Comparison of ENCODE assay signal across 12 cellular contexts in genomic region chr7:144529269-144529926, GRCh38.
A peak's percentile ranks its signal among the peaks of the same experiment; 100 is the strongest.
DNase-seq lines count a peak whose midpoint lies in the region; ATAC-seq and TF ChIP-seq lines count a peak whose summit lies in the region.
"Had no signal": no experiment of that assay in that cellular context is flagged by ENCODE, and none has a peak within 500 bp of the region (broad histone marks: within the 10 kb centered on the region; RNA-seq: fewer than 3 reads in every experiment).

No MANE protein-coding gene starts in this region.

- no peak for DNase-seq in upper lobe of right lung
- DNase-seq in NCI-H446 (lab: John Stamatoyannopoulos, UW): no peak
- DNase-seq in right lobe of liver: no peak
- no peak for DNase-seq in NCI-H82 treated with DMSO at 0.1 percent for 48 hours (lab: John Stamatoyannopoulos, UW; ENCODE audit: unreplicated experiment)
- DNase-seq: NCI-H526, pancreas had no signal

- H3K9me3 ChIP-seq in upper lobe of right lung: no peaks in the 10 kb centered on the region
- no peaks in the 10 kb centered on the region for H3K9me3 ChIP-seq in right lobe of liver
- H3K9me3 ChIP-seq: pancreas had no signal

- no peak overlapping the region for H3K4me3 ChIP-seq in upper lobe of right lung
- H3K4me3 ChIP-seq in right lobe of liver: no peak overlapping the region
- H3K4me3 ChIP-seq: K562, pancreas had no signal

- intact Hi-C loops in upper lobe of right lung (cut with DNase I): no loop called here
- intact Hi-C loops in right lobe of liver (cut with DNase I): no loop called here

- H3K36me3 ChIP-seq in upper lobe of right lung: no peaks in the 10 kb centered on the region
- no peaks in the 10 kb centered on the region for H3K36me3 ChIP-seq in right lobe of liver
- H3K36me3 ChIP-seq: pancreas had no signal

- H3K27ac ChIP-seq in VCaP (peak overlapping the region; percentile 36; the same call in 1 of the 2 replicates), upper lobe of right lung (no peak overlapping the region), right lobe of liver (no peak overlapping the region)
- H3K27ac ChIP-seq: pancreas had no signal

- 55% methylated on average over 3 of the region's 3 CpGs for WGBS in right lobe of liver (ENCODE audit: insufficient coverage, low coverage, low lambda C conversion rate, missing lambda C conversion rate)

- TF ChIP-seq CTCF in VCaP (conservative IDR thresholded peaks at IDR 0.05) (no peak), upper lobe of right lung (IDR thresholded peaks at IDR 0.05) (no peak), right lobe of liver (IDR thresholded peaks at IDR 0.05) (no peak)

- no peak for TF ChIP-seq POLR2A in right lobe of liver (IDR thresholded peaks at IDR 0.05)

- H3K27me3 ChIP-seq in upper lobe of right lung (no peaks in the 10 kb centered on the region), right lobe of liver (no peaks in the 10 kb centered on the region)
- H3K27me3 ChIP-seq: pancreas had no signal

- H3K4me1 ChIP-seq in upper lobe of right lung (no peaks in the 10 kb centered on the region), right lobe of liver (no peaks in the 10 kb centered on the region)
- H3K4me1 ChIP-seq: pancreas had no signal

- peak; percentile 99 for ATAC-seq in GM18519 (IDR thresholded peaks at IDR 0.05; ENCODE audit: low FRiP score, unreplicated experiment)
- peak; percentile 97 for ATAC-seq in GM21381 (IDR thresholded peaks at IDR 0.05; ENCODE audit: unreplicated experiment)
- peak; percentile 99 for ATAC-seq in HG03039 (IDR thresholded peaks at IDR 0.05; ENCODE audit: unreplicated experiment)
- ATAC-seq in upper lobe of right lung: no peak
- ATAC-seq in right lobe of liver: no peak
- ATAC-seq: K562, left lobe of liver, pancreas had no signal

Comparison
In these comparisons a context has a peak if more than half of its experiments do, and no peak if none do; other contexts are left out.
1. ATAC-seq: peak in GM18519 (single experiment), GM21381 (single experiment) and HG03039 (single experiment); none in upper lobe of right lung (single experiment) and right lobe of liver (0 of 4).